7 cellular contexts compared by ENCODE assay signal in genomic region chr3:20054549-20054987, GRCh38. TPM values are rescaled to one million over a fixed set of nuclear protein-coding genes. Genes with fewer than 3 reads are reported as not detected.
DNase-seq lines count a peak whose midpoint lies in the region; ATAC-seq and TF ChIP-seq lines count a peak whose summit lies in the region.

No MANE protein-coding gene starts in this region.

- H3K27ac ChIP-seq in spleen, result peak overlapping the region in 7 of 8 donors; percentile 56 to 87 (median 79)

- no peaks in the 10 kb centered on the region for H3K27me3 ChIP-seq in spleen (replicated peaks in 1 of 7)

- H3K4me3 ChIP-seq in fibroblast of mammary gland (ENCODE audit: control insufficient read depth, low read depth, low read length), result no peak overlapping the region
- H3K4me3 ChIP-seq in spleen, result peak overlapping the region in 1 of 8 donors; percentile 37

- ATAC-seq in GM18907 (IDR thresholded peaks at IDR 0.05; ENCODE audit: unreplicated experiment), result peak; percentile 94
- peak; percentile 79 for ATAC-seq in HG02973 (IDR thresholded peaks at IDR 0.05; ENCODE audit: unreplicated experiment)

- peak; percentile 83 to 87 for DNase-seq in NCI-H526 (lab: John Stamatoyannopoulos, UW)
- DNase-seq in activated CD8-positive, alpha-beta memory T cell treated with anti-CD3 and anti-CD28 coated beads, Interleukin-2, amount 50 U/mL, for 48 hours, result peak; percentile 74
- peak; percentile 96 for DNase-seq in fibroblast of mammary gland (ENCODE audit: low read depth)
- peak; percentile 80 for DNase-seq in spleen
- no peak for DNase-seq in NCI-H1417 treated with DMSO at 0.1 percent for 48 hours (lab: John Stamatoyannopoulos, UW)

- no peak for TF ChIP-seq POLR2A in spleen (IDR thresholded peaks at IDR 0.05)

- peaks cover 33 to 95% (median 59%) of the 10 kb centered on the region in 6 donors for H3K4me1 ChIP-seq in spleen

- 20 to 42% (median 29%) methylated on average over 4 of the region's 4 CpGs for WGBS in spleen, 5 donors

- TF ChIP-seq CTCF in fibroblast of mammary gland (conservative IDR thresholded peaks at IDR 0.05; ENCODE audit: control insufficient read depth, insufficient read depth, low read depth, low read length) (no peak), spleen (IDR thresholded peaks at IDR 0.05 in 8 of 11, conservative IDR thresholded peaks at IDR 0.05 in 3 of 11) (no peak)

- intact Hi-C loops in spleen (cut with DNase I; ENCODE audit: low total_unique reads), result no loop called here

- H3K9me3 ChIP-seq in spleen, result no peaks in the 10 kb centered on the region

- H3K36me3 ChIP-seq in spleen, result no peaks in the 10 kb centered on the region

RNA-seq across cellular contexts. Expression of gene KAT2B, which starts 14.3 kb away (rescaled TPM):
- total RNA-seq in spleen, result 10 to 100 TPM; 39.1 to 64.3 (median 58.0) TPM
- polyA plus RNA-seq in spleen, result 10 to 100 TPM; 13.6 to 17.6 (median 14.9) TPM

RNA-seq across cellular contexts. Expression of gene PP2D1, which starts 42.5 kb away (rescaled TPM):
- total RNA-seq in spleen, result not detected
- not detected for polyA plus RNA-seq in spleen
